ENCODE assay signal across 26 cellular contexts in genomic region chr12:86613306-86613705, GRCh38.
DNase-seq lines count a peak whose midpoint lies in the region; ATAC-seq and TF ChIP-seq lines count a peak whose summit lies in the region.
"Had no signal": no experiment of that assay in that cellular context is flagged by ENCODE, and none has a peak within 500 bp of the region (broad histone marks: within the 10 kb centered on the region; RNA-seq: fewer than 3 reads in every experiment).

No MANE protein-coding gene starts in this region.

- TF ChIP-seq CTCF in fibroblast of villous mesenchyme (IDR thresholded peaks at IDR 0.05; ENCODE audit: insufficient read depth, low read depth, low read length) = no peak

- H3K4me3 ChIP-seq in fibroblast of villous mesenchyme (ENCODE audit: low read depth, low read length) = no peak overlapping the region
- H3K4me3 ChIP-seq: heart right ventricle, lower lobe of right lung, prostate gland, skin epidermis, tibial artery had no signal

- peak; percentile 2 for DNase-seq in HS-5 (ENCODE audit: low read depth)
- peak; percentile 83 for DNase-seq in NCI-H226
- peak; percentile 80 for DNase-seq in amniotic epithelial cell (ENCODE audit: low read depth)
- peak; percentile 13 for DNase-seq in fibroblast of villous mesenchyme (ENCODE audit: low read depth)
- no peak for DNase-seq in AG08396 (ENCODE audit: low spot score)
- DNase-seq in HuH-7.5 (ENCODE audit: low spot score) = no peak
- DNase-seq in stimulated activated naive CD4-positive, alpha-beta T cell (lab: John Stamatoyannopoulos, UW) = no peak
- DNase-seq: activated CD8-positive, alpha-beta T cell treated with anti-CD3 and anti-CD28 coated beads for 36 hours; activated gamma-delta T cell treated with Interleukin-2 at 50 U/mL for 16 hours; amygdala; CD4-positive, alpha-beta T cell; central memory CD4-positive, alpha-beta T cell; DMS 273 treated with DMSO at 0.1 percent for 48 hours; effector CD8-positive, alpha-beta T cell; GDM1; heart right ventricle; KG1; lower lobe of right lung; NCI-H1417 treated with DMSO at 0.1 percent for 48 hours; stimulated activated CD4-positive, alpha-beta T cell treated with anti-CD3 and anti-CD28 coated beads, Interleukin-2, amount 100 ng/mL, for 24 hours; stimulated activated naive CD4-positive, alpha-beta T cell treated with Interleukin-2 at 50 U/mL for 16 hours; tibial artery had no signal

- ATAC-seq in HG02870 (IDR thresholded peaks at IDR 0.05; ENCODE audit: unreplicated experiment) = no peak
- ATAC-seq: activated CD4-positive, CD25-positive, alpha-beta regulatory T cell treated with anti-CD3 and anti-CD28 coated beads, Interleukin-2, amount 50 U/mL, for 24 hours; activated CD8-positive, alpha-beta T cell treated with anti-CD3 and anti-CD28 coated beads for 36 hours; heart right ventricle; lower lobe of right lung had no signal

Comparison
In these comparisons a context has a peak if more than half of its experiments do, and no peak if none do; other contexts are left out.
1. DNase-seq: peak in HS-5 (single experiment), NCI-H226 (single experiment), amniotic epithelial cell (single experiment) and fibroblast of villous mesenchyme (single experiment); none in AG08396 (single experiment), HuH-7.5 (single experiment) and stimulated activated naive CD4-positive, alpha-beta T cell (0 of 6).